19 cellular contexts compared by ENCODE assay signal in genomic region chr16:2895813-2896212, GRCh38. TPM values are rescaled to one million over a fixed set of nuclear protein-coding genes. Genes with fewer than 3 reads are reported as not detected.
DNase-seq lines count a peak whose midpoint lies in the region; ATAC-seq, FAIRE-seq and TF ChIP-seq lines count a peak whose summit lies in the region.
"Had no signal": no experiment of that assay in that cellular context is flagged by ENCODE, and none has a peak within 500 bp of the region (broad histone marks: within the 10 kb centered on the region; RNA-seq: fewer than 3 reads in every experiment).

No MANE protein-coding gene starts in this region.

- DNase-seq in SHP77 (lab: John Stamatoyannopoulos, UW) (peak; percentile 72 to 78), SHP77 treated with DMSO at 0.1 percent for 48 hours (lab: John Stamatoyannopoulos, UW) (no peak), RPMI7951 (ENCODE audit: low read depth) (peak; percentile 68), fibroblast of pulmonary artery (ENCODE audit: low read depth) (peak; percentile 31), urothelium cell line (ENCODE audit: low spot score) (peak; percentile 20), NOMO-1 (lab: John Stamatoyannopoulos, UW; ENCODE audit: unreplicated experiment in 2 of 2) (no peak), T1000 (lab: John Stamatoyannopoulos, UW) (no peak)
- DNase-seq: activated CD8-positive, alpha-beta T cell treated with anti-CD3 and anti-CD28 coated beads, Interleukin-2, amount 10 ng/mL, durations not matched to agents 7 days and 5 days; adrenal gland; CD8-positive, alpha-beta T cell; gastrocnemius medialis; naive thymus-derived CD4-positive, alpha-beta T cell; NCI-H524; stimulated activated naive CD4-positive, alpha-beta T cell; transverse colon had no signal

- ATAC-seq in HG03139 (IDR thresholded peaks at IDR 0.05; ENCODE audit: unreplicated experiment) = no peak
- ATAC-seq: activated CD8-positive, alpha-beta T cell treated with anti-CD3 and anti-CD28 coated beads, Interleukin-2, amount 10 ng/mL, durations not matched to agents 7 days and 5 days; CD8-positive, alpha-beta T cell; gastrocnemius medialis; naive thymus-derived CD4-positive, alpha-beta T cell had no signal

- no peak for TF ChIP-seq CTCF in fibroblast of pulmonary artery (IDR thresholded peaks at IDR 0.05; ENCODE audit: low read length, missing control alignments)

- FAIRE-seq in urothelium cell line (lab: Jason Lieb, UNC) = peak; percentile 97
- FAIRE-seq: A204.1, endothelial cell of umbilical vein had no signal

- no peak overlapping the region for H3K4me3 ChIP-seq in fibroblast of pulmonary artery (replicated peaks; ENCODE audit: low read depth, low read length)
- H3K4me3 ChIP-seq: adrenal gland, gastrocnemius medialis, transverse colon had no signal

RNA-seq across cellular contexts. Expression of gene FLYWCH2, which starts 12.8 kb away (rescaled TPM):
- 70.4 and 91.8 TPM in 2 replicates for total RNA-seq in RPMI7951 (2014; rRNA removed; shearing (Covaris generic))

RNA-seq across cellular contexts. Expression of gene FLYWCH1, which starts 15.9 kb away (rescaled TPM):
- 7.9 and 13.5 TPM in 2 replicates for total RNA-seq in RPMI7951 (2014; rRNA removed; shearing (Covaris generic))

RNA-seq across cellular contexts. Expression of gene PRSS22, which starts 37.8 kb away (rescaled TPM):
- total RNA-seq in RPMI7951 (2014; rRNA removed; shearing (Covaris generic)) = 0.72 and 0.78 TPM in 2 replicates
- total RNA-seq: activated CD8-positive, alpha-beta T cell treated with anti-CD3 and anti-CD28 coated beads, Interleukin-2, amount 10 ng/mL, durations not matched to agents 7 days and 5 days; endothelial cell of umbilical vein; gastrocnemius medialis; lung microvascular endothelial cell had no signal

Comparison
In these comparisons a context has a peak if more than half of its experiments do, and no peak if none do; other contexts are left out.
1. DNase-seq: peak in SHP77 (2 of 2), RPMI7951 (single experiment), fibroblast of pulmonary artery (single experiment) and urothelium cell line (single experiment); none in SHP77 treated with DMSO at 0.1 percent for 48 hours (single experiment), NOMO-1 (0 of 2) and T1000 (single experiment).